8 cellular contexts compared by ENCODE assay signal in genomic region chr2:189982777-189983394, GRCh38.
A peak's percentile ranks its signal among the peaks of the same experiment; 100 is the strongest.
DNase-seq lines count a peak whose midpoint lies in the region; TF ChIP-seq lines count a peak whose summit lies in the region.

No MANE protein-coding gene starts in this region.

- H3K79me1 ChIP-seq in neuronal stem cell (ENCODE audit: low read depth, low read length) = no peaks in the 10 kb centered on the region

- H3K23ac ChIP-seq in neuronal stem cell (ENCODE audit: low read depth, low read length, poor library complexity) = no peak overlapping the region

- in situ Hi-C loops in ACHN (cut with HindIII; ENCODE audit: low pct_ligation_motif_present, low pct_unique_long_range_greater_than_20kb, low sequenced_read_pairs) = no loop called here

- H3K4ac ChIP-seq in neuronal stem cell (ENCODE audit: low read length) = no peak overlapping the region

- H4K8ac ChIP-seq in neuronal stem cell (ENCODE audit: low read depth, low read length) = no peak overlapping the region

- DNase-seq in ACHN (peak; percentile 35), GM03348 (ENCODE audit: low spot score) (peak; percentile 4), NCI-H460 (ENCODE audit: extremely low read depth, low read depth) (peak; percentile 12), fibroblast of lung (ENCODE audit: low read depth in 2 of 2) (no peak), epidermal melanocyte (ENCODE audit: insufficient read length, low spot score) (no peak), GDM1 (lab: John Stamatoyannopoulos, UW) (no peak), neuronal stem cell (ENCODE audit: low spot score) (no peak)
- no peak for DNase-seq in activated CD8-positive, alpha-beta memory T cell treated with anti-CD3 and anti-CD28 coated beads, Interleukin-2, amount 50 U/mL, for 4 hours

- H3K9me3 ChIP-seq in fibroblast of lung (ENCODE audit: control insufficient read depth, insufficient read depth, low read depth, low read length) (no peaks in the 10 kb centered on the region), neuronal stem cell (replicated peaks in 1 of 2; ENCODE audit: control insufficient read depth in 2 of 2, insufficient read depth in 1 of 2, low read depth in 1 of 2, low read length in 2 of 2) (peaks cover 8% of the 10 kb centered on the region in 2 donors)

- H3K27ac ChIP-seq in fibroblast of lung (ENCODE audit: insufficient read depth, low read length) = no peak overlapping the region
- no peak overlapping the region for H3K27ac ChIP-seq in neuronal stem cell (replicated peaks; ENCODE audit: low read length)

- WGBS in neuronal stem cell (ENCODE audit: extremely low coverage in 2 of 2, insufficient read length in 2 of 2, insufficient replicate concordance in 1 of 2), 2 donors = no CpG with 5 or more reads among the region's 5 CpGs

- H3K4me1 ChIP-seq in fibroblast of lung (ENCODE audit: control insufficient read depth, extremely low read depth, insufficient read depth, low read length) = no peaks in the 10 kb centered on the region
- no peaks in the 10 kb centered on the region for H3K4me1 ChIP-seq in neuronal stem cell (ENCODE audit: control insufficient read depth in 2 of 2, insufficient read depth in 1 of 2, low read depth in 1 of 2, low read length in 2 of 2)

- H3K79me2 ChIP-seq in fibroblast of lung (ENCODE audit: control insufficient read depth, insufficient read depth, low read length) = no peaks in the 10 kb centered on the region

- H2BK12ac ChIP-seq in neuronal stem cell (ENCODE audit: low read length) = no peak overlapping the region

- H2AK5ac ChIP-seq in neuronal stem cell (ENCODE audit: low read depth, low read length) = no peak overlapping the region

- H3K4me2 ChIP-seq in fibroblast of lung (ENCODE audit: extremely low read depth, insufficient read depth, low read length) (no peak overlapping the region), neuronal stem cell (ENCODE audit: insufficient read depth, low read length, poor library complexity, severe bottlenecking) (no peak overlapping the region)

- no peak overlapping the region for H2BK120ac ChIP-seq in neuronal stem cell (ENCODE audit: low read depth, low read length)

- H3K27me3 ChIP-seq in fibroblast of lung (ENCODE audit: control insufficient read depth, insufficient read depth, low read length) (no peaks in the 10 kb centered on the region), neuronal stem cell (ENCODE audit: control insufficient read depth in 3 of 3, insufficient read depth in 3 of 3, low read depth in 1 of 3, low read length in 3 of 3) (no peaks in the 10 kb centered on the region)

- H4K20me1 ChIP-seq in fibroblast of lung (ENCODE audit: control insufficient read depth, extremely low read depth, insufficient read depth, low read length) = no peaks in the 10 kb centered on the region

- H3K9ac ChIP-seq in fibroblast of lung (ENCODE audit: insufficient read depth, low read length) = no peak overlapping the region
- H3K9ac ChIP-seq in neuronal stem cell (ENCODE audit: low read depth, low read length, poor library complexity) = no peak overlapping the region

- H3K14ac ChIP-seq in neuronal stem cell (ENCODE audit: low read length) = no peak overlapping the region

- H2BK15ac ChIP-seq in neuronal stem cell (ENCODE audit: low read length) = no peak overlapping the region

- H2AFZ ChIP-seq in fibroblast of lung (ENCODE audit: low read length) (no peak overlapping the region), neuronal stem cell (ENCODE audit: low read length) (no peak overlapping the region)

- H2BK5ac ChIP-seq in neuronal stem cell (ENCODE audit: low read length) = no peak overlapping the region

- no peak overlapping the region for H3K4me3 ChIP-seq in fibroblast of lung (replicated peaks in 1 of 4; ENCODE audit: control extremely low read depth in 1 of 4, insufficient read depth in 1 of 4, low read depth in 3 of 4, low read length in 4 of 4)
- H3K4me3 ChIP-seq in neuronal stem cell (ENCODE audit: low read length in 2 of 2) = no peak overlapping the region

- peak; percentile 17 to 50 for TF ChIP-seq CTCF in fibroblast of lung (conservative IDR thresholded peaks at IDR 0.05 in 1 of 2, IDR thresholded peaks at IDR 0.05 in 1 of 2; ENCODE audit: low read depth in 1 of 2, low read length in 2 of 2)

- no peak overlapping the region for H3K18ac ChIP-seq in neuronal stem cell (ENCODE audit: low read length)

- H4K91ac ChIP-seq in neuronal stem cell (ENCODE audit: low read depth, low read length, poor library complexity) = no peak overlapping the region

- no peaks in the 10 kb centered on the region for H3K36me3 ChIP-seq in fibroblast of lung (ENCODE audit: control insufficient read depth, insufficient read depth, low read length)
- H3K36me3 ChIP-seq in neuronal stem cell (replicated peaks in 1 of 2; ENCODE audit: control insufficient read depth in 2 of 2, insufficient read depth in 2 of 2, low read length in 2 of 2) = no peaks in the 10 kb centered on the region

Comparison
In these comparisons a context has a peak if more than half of its experiments do, and no peak if none do; other contexts are left out.
1. DNase-seq: peak in ACHN (single experiment), GM03348 (single experiment) and NCI-H460 (single experiment); none in fibroblast of lung (0 of 2), epidermal melanocyte (single experiment), activated CD8-positive, alpha-beta memory T cell treated with anti-CD3 and anti-CD28 coated beads, Interleukin-2, amount 50 U/mL, for 4 hours (single experiment), GDM1 (single experiment) and neuronal stem cell (single experiment).